In genomic region chr7:52758337-52758736, GRCh38 we compare ENCODE assay signal across 22 cellular contexts.
"Had no signal": no experiment of that assay in that cellular context is flagged by ENCODE, and none has a peak within 500 bp of the region (broad histone marks: within the 10 kb centered on the region; RNA-seq: fewer than 3 reads in every experiment).

No MANE protein-coding gene starts in this region.

- H3K4me2 ChIP-seq: hepatocyte had no signal

- H3K4me3 ChIP-seq: colonic mucosa, esophagus squamous epithelium, gastroesophageal sphincter, hepatocyte, lower lobe of right lung, spleen, testis, tibial nerve, upper lobe of right lung, vagina had no signal

- H3K4me1 ChIP-seq: colonic mucosa, esophagus squamous epithelium, gastroesophageal sphincter, lower lobe of right lung, spleen, testis, tibial nerve, upper lobe of right lung, vagina had no signal

- H3K9me3 ChIP-seq: colonic mucosa, esophagus squamous epithelium, gastroesophageal sphincter, lower lobe of right lung, testis, tibial nerve, upper lobe of right lung, vagina had no signal

- H3K36me3 ChIP-seq: colonic mucosa, esophagus squamous epithelium, gastroesophageal sphincter, lower lobe of right lung, spleen, tibial nerve, upper lobe of right lung, vagina had no signal

- H3K27me3 ChIP-seq: colonic mucosa, esophagus squamous epithelium, gastroesophageal sphincter, hepatocyte, spleen, testis, tibial nerve, upper lobe of right lung, vagina had no signal

- H3K79me2 ChIP-seq: hepatocyte had no signal

- H3K27ac ChIP-seq: colonic mucosa, esophagus squamous epithelium, gastroesophageal sphincter, hepatocyte, lower lobe of right lung, spleen, testis, tibial nerve, upper lobe of right lung, vagina had no signal

- DNase-seq: colonic mucosa; dermis blood vessel endothelial cell; esophagus squamous epithelium; foreskin fibroblast; glutamatergic neuron; lower lobe of right lung; midbrain; posterior cingulate gyrus; spleen; stimulated activated CD4-positive, alpha-beta T cell treated with anti-CD3 and anti-CD28 coated beads, Interleukin-15, amount 100 ng/mL, for 24 hours; stimulated activated CD4-positive, alpha-beta T cell treated with anti-CD3 and anti-CD28 coated beads, Interleukin-1b, Interleukin-23, amount 100 ng/mL, for 48 hours; stimulated activated CD4-positive, alpha-beta T cell treated with anti-CD3 and anti-CD28 coated beads, Interleukin-4, amount 100 ng/mL, for 24 hours; stimulated activated naive CD8-positive, alpha-beta T cell treated with anti-CD3 and anti-CD28 coated beads, Interleukin-15, amount 100 ng/mL, for 72 hours; testis; upper lobe of right lung had no signal

- ATAC-seq: gastroesophageal sphincter; left lobe of liver; lower lobe of right lung; natural killer cell treated with Interleukin-12 subunit alpha and Interleukin-12 subunit beta and Interleukin-15 and Interleukin-18, amount 100 ng/mL, for 72 hours; stimulated activated memory B cell treated with anti-CD40 and anti-IgM and Interleukin-4, amounts not matched to agents 10 μg/mL and 1 μg/mL and 100 μg/mL, for 72 hours; stimulated activated naive CD8-positive, alpha-beta T cell treated with anti-CD3 and anti-CD28 coated beads, Interleukin-15, amount 100 ng/mL, for 72 hours; upper lobe of right lung had no signal

- H2AFZ ChIP-seq: hepatocyte had no signal
